Comparison of ENCODE assay signal across 1 cellular context in the genomic region with DNA sequence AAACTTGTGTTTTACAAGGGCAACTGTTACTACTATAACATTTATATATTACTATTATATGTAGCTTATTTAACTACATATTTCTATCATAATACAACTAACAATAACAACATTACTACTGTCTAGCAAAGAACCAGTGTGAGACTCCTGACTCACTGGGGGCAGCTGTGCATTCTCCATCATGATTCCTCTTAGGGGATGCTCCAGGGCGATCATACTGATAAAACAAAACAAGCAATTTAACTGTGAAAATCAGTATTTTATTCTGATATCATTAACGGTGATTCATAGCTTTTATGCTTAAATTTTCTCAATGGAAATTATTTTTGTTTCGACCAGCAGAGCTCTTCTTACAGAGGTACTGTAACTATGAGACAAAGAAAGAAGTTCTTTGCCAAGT.
TF ChIP-seq lines count a peak whose summit lies in the region.

No MANE protein-coding gene starts in this region.

TF ChIP-seq in SK-N-SH, 30 proteins besides CTCF, POLR2A, EP300 and RAD21 (continued from another document):
- TF ChIP-seq REST (IDR thresholded peaks at IDR 0.05; ENCODE audit: low read depth, low read length), result no peak
- no peak for TF ChIP-seq FOXM1 (IDR thresholded peaks at IDR 0.05; ENCODE audit: low read depth)
- no peak for TF ChIP-seq YY1 (IDR thresholded peaks at IDR 0.05; ENCODE audit: low read depth)
- TF ChIP-seq PBX3 (IDR thresholded peaks at IDR 0.05), result no peak
- TF ChIP-seq MXI1 (IDR thresholded peaks at IDR 0.05; ENCODE audit: low read depth, low read length), result no peak
- TF ChIP-seq TEAD4 (IDR thresholded peaks at IDR 0.05; ENCODE audit: borderline replicate concordance, insufficient read depth), result no peak
- TF ChIP-seq ELF1 (IDR thresholded peaks at IDR 0.05), result no peak
- TF ChIP-seq ZBTB33 (IDR thresholded peaks at IDR 0.05; ENCODE audit: borderline replicate concordance, low read depth), result no peak
- TF ChIP-seq SMC3 (IDR thresholded peaks at IDR 0.05; ENCODE audit: low read depth, low read length), result no peak
- TF ChIP-seq POLR2AphosphoS5 (IDR thresholded peaks at IDR 0.05; ENCODE audit: low read depth, low read length), result no peak
- no peak for TF ChIP-seq JUND (IDR thresholded peaks at IDR 0.05)
- no peak for TF ChIP-seq FOXJ3 (CRISPR knock-in tag; IDR thresholded peaks at IDR 0.05)
- TF ChIP-seq FOSL2 (IDR thresholded peaks at IDR 0.05; ENCODE audit: borderline replicate concordance, low read depth), result no peak
- TF ChIP-seq, protein P1, sequence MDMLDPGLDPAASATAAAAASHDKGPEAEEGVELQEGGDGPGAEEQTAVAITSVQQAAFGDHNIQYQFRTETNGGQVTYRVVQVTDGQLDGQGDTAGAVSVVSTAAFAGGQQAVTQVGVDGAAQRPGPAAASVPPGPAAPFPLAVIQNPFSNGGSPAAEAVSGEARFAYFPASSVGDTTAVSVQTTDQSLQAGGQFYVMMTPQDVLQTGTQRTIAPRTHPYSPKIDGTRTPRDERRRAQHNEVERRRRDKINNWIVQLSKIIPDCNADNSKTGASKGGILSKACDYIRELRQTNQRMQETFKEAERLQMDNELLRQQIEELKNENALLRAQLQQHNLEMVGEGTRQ (IDR thresholded peaks at IDR 0.05; ENCODE audit: borderline replicate concordance, low read depth, low read length), result no peak
- TF ChIP-seq NFIC (IDR thresholded peaks at IDR 0.05; ENCODE audit: borderline replicate concordance), result no peak
- no peak for TF ChIP-seq MEF2A (IDR thresholded peaks at IDR 0.05; ENCODE audit: borderline replicate concordance, low read depth)
TF ChIP-seq in SK-N-SH: peak in this region for 0.
